In the genomic region with DNA sequence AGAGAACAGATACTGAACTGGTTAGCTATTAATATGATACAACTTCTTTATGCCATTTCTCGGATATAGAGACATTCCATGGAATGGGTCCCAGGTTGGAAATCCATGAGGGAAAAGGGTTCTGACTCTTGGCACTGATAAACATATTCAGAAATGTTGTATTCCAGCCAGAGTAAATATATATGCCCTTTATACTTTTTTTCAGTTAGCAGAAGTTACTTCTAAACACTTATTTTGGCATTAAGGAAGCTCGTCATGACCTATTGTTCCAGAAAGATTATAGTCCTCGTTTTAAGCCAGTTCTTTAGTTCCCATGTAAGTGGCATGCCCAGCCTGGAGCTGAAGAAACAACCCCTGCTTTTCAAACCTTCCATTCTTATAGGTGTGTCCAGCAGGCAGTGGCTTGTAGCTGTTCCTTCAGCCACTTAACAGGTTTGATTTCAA, we compare ENCODE assay signal across 13 cellular contexts.
DNase-seq lines count a peak whose midpoint lies in the region; ATAC-seq, FAIRE-seq and TF ChIP-seq lines count a peak whose summit lies in the region.
"Had no signal": no experiment of that assay in that cellular context is flagged by ENCODE, and none has a peak within 500 bp of the region (broad histone marks: within the 10 kb centered on the region; RNA-seq: fewer than 3 reads in every experiment).

No MANE protein-coding gene starts in this region.

- H3K9me3 Mint-ChIP-seq in Caco-2 (ENCODE audit: unreplicated experiment) = no peaks in the 10 kb centered on the region
- no peaks in the 10 kb centered on the region for H3K9me3 Mint-ChIP-seq in astrocyte (ENCODE audit: unreplicated experiment)
- no peaks in the 10 kb centered on the region for H3K9me3 Mint-ChIP-seq in endothelial cell (ENCODE audit: unreplicated experiment)

- H3K4me3 ChIP-seq in Caco-2 (ENCODE audit: low read depth, low read length) = no peak overlapping the region
- peak overlapping the region; percentile 18 for H3K4me3 ChIP-seq in astrocyte (ENCODE audit: insufficient read depth, low read depth, low read length)
- peak overlapping the region in 9 of 10 donors; percentile 23 to 54 (median 43) for H3K4me3 ChIP-seq in heart right ventricle
- H3K4me3 ChIP-seq: BLaER1 had no signal

- H3K27me3 ChIP-seq in Caco-2 (replicated peaks; ENCODE audit: control insufficient read depth, insufficient read depth, low read length) (no peaks in the 10 kb centered on the region), astrocyte (ENCODE audit: insufficient read depth, low read length) (no peaks in the 10 kb centered on the region), heart right ventricle (no peaks in the 10 kb centered on the region)
- H3K27me3 ChIP-seq: BLaER1 had no signal

- peaks cover 64% of the 10 kb centered on the region for H3K4me1 Mint-ChIP-seq in Caco-2 (ENCODE audit: low read depth, unreplicated experiment)
- peaks cover 58% of the 10 kb centered on the region for H3K4me1 Mint-ChIP-seq in astrocyte (ENCODE audit: low read depth, unreplicated experiment)
- H3K4me1 Mint-ChIP-seq in endothelial cell (ENCODE audit: unreplicated experiment) = peaks cover 48% of the 10 kb centered on the region

- H3K36me3 Mint-ChIP-seq in Caco-2 (ENCODE audit: insufficient read depth, unreplicated experiment) = no peaks in the 10 kb centered on the region
- no peaks in the 10 kb centered on the region for H3K36me3 Mint-ChIP-seq in astrocyte (ENCODE audit: low read depth, unreplicated experiment)
- peaks cover 7% of the 10 kb centered on the region for H3K36me3 Mint-ChIP-seq in endothelial cell (ENCODE audit: low read depth, unreplicated experiment)

- intact Hi-C loops in Caco-2 (cut with micrococcal nuclease; ENCODE audit: unreplicated experiment) (no loop called here), heart right ventricle (cut with DNase I) (loop anchor here in 2 of 10 donors (2.0 to 5.0 kb wide), 3 partner anchors 16 to 47 kb away; no protein-coding TSS in a partner anchor)

- H3K27ac Mint-ChIP-seq in Caco-2 (ENCODE audit: unreplicated experiment) (peak overlapping the region; percentile 84), astrocyte (ENCODE audit: unreplicated experiment) (peak overlapping the region; percentile 85), endothelial cell (ENCODE audit: unreplicated experiment) (no peak overlapping the region)

- TSS peak; percentile 88 for BruUV-seq in Caco-2 (replicated peaks; lab: Mats Ljungman, UMichigan)

- CTCF ChIA-PET in Caco-2 (lab: Charles Lee) = interaction anchor here (0.9 to 1.3 kb wide), 3 partner anchors 10 to 135 kb away, joined by 3 to 4 read pairs (median 3); no protein-coding TSS in a partner anchor

- H3K9ac ChIP-seq in astrocyte (ENCODE audit: low read length) = peak overlapping the region; percentile 60
- H3K9ac ChIP-seq: BLaER1 had no signal

- H3K36me3 ChIP-seq in Caco-2 (ENCODE audit: control insufficient read depth, insufficient read depth, low read length) (no peaks in the 10 kb centered on the region; the same call in 1 of the 2 replicates), astrocyte (ENCODE audit: insufficient read depth, low read length) (no peaks in the 10 kb centered on the region), heart right ventricle (no peaks in the 10 kb centered on the region)
- H3K36me3 ChIP-seq: BLaER1 had no signal

- WGBS in heart right ventricle, 2 donors = 5 to 11% methylated on average over 3 of the region's 3 CpGs

- H3K9me3 ChIP-seq in Caco-2 (no peaks in the 10 kb centered on the region), astrocyte (ENCODE audit: insufficient read depth, low read depth, low read length) (no peaks in the 10 kb centered on the region), heart right ventricle (no peaks in the 10 kb centered on the region)
- H3K9me3 ChIP-seq: BLaER1 had no signal

- ATAC-seq in heart right ventricle = peak in 6 of 8 donors; percentile 25 to 72 (median 60)
- no peak for ATAC-seq in HG03442 (IDR thresholded peaks at IDR 0.05; ENCODE audit: unreplicated experiment)

- no peaks in the 10 kb centered on the region for H4K20me1 ChIP-seq in astrocyte (ENCODE audit: insufficient read depth, low read length)

- H3K27me3 Mint-ChIP-seq in Caco-2 (ENCODE audit: insufficient read depth, unreplicated experiment) (no peaks in the 10 kb centered on the region), astrocyte (ENCODE audit: low read depth, unreplicated experiment) (no peaks in the 10 kb centered on the region), endothelial cell (ENCODE audit: unreplicated experiment) (peaks cover 5% of the 10 kb centered on the region)

- POLR2A ChIA-PET in Caco-2 (lab: Charles Lee) = no interaction called here

- H2AFZ ChIP-seq in astrocyte (ENCODE audit: low read depth, low read length) = no peak overlapping the region

- TF ChIP-seq CTCF in Caco-2 (IDR thresholded peaks at IDR 0.05; ENCODE audit: insufficient read depth in 1 of 2, low read depth in 1 of 2, low read length in 1 of 2, severe bottlenecking in 1 of 2, unreplicated experiment in 1 of 2) (no peak), astrocyte (IDR thresholded peaks at IDR 0.05; ENCODE audit: insufficient read depth, low read depth, low read length) (no peak), heart right ventricle (IDR thresholded peaks at IDR 0.05) (no peak), endothelial cell (IDR thresholded peaks at IDR 0.05; ENCODE audit: unreplicated experiment) (no peak)

- peak overlapping the region; percentile 57 for H3K4me3 Mint-ChIP-seq in Caco-2 (ENCODE audit: unreplicated experiment)
- H3K4me3 Mint-ChIP-seq in astrocyte (ENCODE audit: unreplicated experiment) = no peak overlapping the region
- no peak overlapping the region for H3K4me3 Mint-ChIP-seq in endothelial cell (ENCODE audit: unreplicated experiment)

- no peak for FAIRE-seq in astrocyte (lab: Jason Lieb, UNC)

- H3K4me2 ChIP-seq in astrocyte (ENCODE audit: low read length) = peak overlapping the region; percentile 72
- H3K4me2 ChIP-seq: BLaER1 had no signal

- H3K79me2 ChIP-seq in astrocyte (ENCODE audit: insufficient read depth, low read length) = peaks cover 87% of the 10 kb centered on the region

- H3K4me1 ChIP-seq in Caco-2 (peaks cover 77% of the 10 kb centered on the region), astrocyte (ENCODE audit: insufficient read depth, low read length) (peaks cover 52% of the 10 kb centered on the region), heart right ventricle (peaks cover 11 to 82% (median 66%) of the 10 kb centered on the region in 9 donors)

- DNase-seq in Caco-2 (no peak), astrocyte (ENCODE audit: low read depth) (peak; percentile 52), heart right ventricle (no peak), pulmonary artery endothelial cell (ENCODE audit: low read depth, low spot score) (peak; percentile 86), endothelial cell (ENCODE audit: low spot score) (no peak), NCI-H128 (lab: John Stamatoyannopoulos, UW; ENCODE audit: unreplicated experiment) (no peak), NCI-H1417 treated with DMSO at 0.1 percent for 48 hours (lab: John Stamatoyannopoulos, UW) (no peak)
- DNase-seq: KG1, NCI-H524, substantia nigra, SW 1271 had no signal

- H3K27ac ChIP-seq in astrocyte (ENCODE audit: low read depth, low read length) (peak overlapping the region; percentile 67), heart right ventricle (peak overlapping the region; percentile 43 to 85 (median 78))
- H3K27ac ChIP-seq: BLaER1 had no signal

Comparison
In these comparisons a context has a peak if more than half of its experiments do, and no peak if none do; other contexts are left out.
1. DNase-seq: peak in astrocyte (single experiment) and pulmonary artery endothelial cell (single experiment); none in Caco-2 (0 of 2), heart right ventricle (0 of 2), endothelial cell (single experiment), NCI-H128 (single experiment) and NCI-H1417 treated with DMSO at 0.1 percent for 48 hours (single experiment).